In the genomic region with DNA sequence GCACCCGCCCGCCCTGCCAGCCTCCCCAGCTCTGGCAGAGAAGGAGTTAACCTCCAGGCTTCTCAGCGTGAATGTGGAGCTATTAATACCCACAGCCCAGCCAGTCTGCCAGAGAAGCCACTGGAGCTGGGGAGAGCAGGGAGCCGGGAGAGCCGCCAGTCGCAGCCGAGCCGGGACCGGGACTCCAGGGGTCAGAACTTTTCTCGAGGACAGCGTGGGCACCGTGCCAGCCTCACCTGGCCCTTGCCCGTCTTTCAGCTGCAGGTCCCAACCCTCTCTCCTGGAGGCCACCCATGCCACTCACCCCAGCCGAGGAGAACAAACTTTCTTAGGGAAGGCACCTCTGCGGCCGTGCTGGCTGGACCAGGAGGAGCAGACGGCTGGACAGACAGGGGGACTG, we compare ENCODE assay signal across 11 cellular contexts. TPM values are rescaled to one million over a fixed set of nuclear protein-coding genes. Genes with fewer than 3 reads are reported as not detected.
DNase-seq lines count a peak whose midpoint lies in the region; ATAC-seq, FAIRE-seq and TF ChIP-seq lines count a peak whose summit lies in the region.
"Had no signal": no experiment of that assay in that cellular context is flagged by ENCODE, and none has a peak within 500 bp of the region (broad histone marks: within the 10 kb centered on the region; RNA-seq: fewer than 3 reads in every experiment).

No MANE protein-coding gene starts in this region.

- no peak for ATAC-seq in thoracic aorta (ENCODE audit: insufficient number of reproducible peaks, low FRiP score, low read depth)
- ATAC-seq in GM21723 (IDR thresholded peaks at IDR 0.05; ENCODE audit: unreplicated experiment): no peak

- peaks cover 0 to 14% of the 10 kb centered on the region in 2 donors for H3K4me1 ChIP-seq in thoracic aorta (ENCODE audit: control insufficient read depth in 1 of 2, low read depth in 2 of 2)
- H3K4me1 ChIP-seq: BE2C had no signal

- peak overlapping the region; percentile 60 for H3K4me3 ChIP-seq in thoracic aorta
- H3K4me3 ChIP-seq: MG63 had no signal

- peak; percentile 6 to 22 for DNase-seq in SHP77 (lab: John Stamatoyannopoulos, UW)
- DNase-seq in SHP77 treated with DMSO at 0.1 percent for 48 hours (lab: John Stamatoyannopoulos, UW): no peak
- DNase-seq in cerebellum (ENCODE audit: low spot score): peak; percentile 90
- peak; percentile 76 for DNase-seq in left kidney (ENCODE audit: low read depth, low spot score)
- no peak for DNase-seq in thoracic aorta (ENCODE audit: low spot score)
- DNase-seq in D721Med (ENCODE audit: insufficient read length, low spot score): no peak
- no peak for DNase-seq in activated CD4-positive, alpha-beta T cell treated with anti-CD3 and anti-CD28 coated beads for 1 hour
- DNase-seq: BE2C, MG63 had no signal

- H3K27ac ChIP-seq in thoracic aorta: no peak overlapping the region

- no peaks in the 10 kb centered on the region for H3K9me3 ChIP-seq in thoracic aorta
- H3K9me3 ChIP-seq: BE2C, MG63 had no signal

- FAIRE-seq in D721Med (lab: Jason Lieb, UNC): no peak
- FAIRE-seq: GM12891 had no signal

- no peaks in the 10 kb centered on the region for H3K27me3 ChIP-seq in thoracic aorta (replicated peaks; ENCODE audit: insufficient read depth)

- TF ChIP-seq CTCF in thoracic aorta (IDR thresholded peaks at IDR 0.05): no peak
- TF ChIP-seq CTCF in D721Med (IDR thresholded peaks at IDR 0.05; ENCODE audit: insufficient read depth, missing control alignments): no peak

- no peaks in the 10 kb centered on the region for H3K36me3 ChIP-seq in thoracic aorta
- H3K36me3 ChIP-seq: BE2C, MG63 had no signal

RNA-seq across cellular contexts. Expression of gene SBK1, which starts 33.8 kb away (rescaled TPM):
- 28.1 TPM for total RNA-seq in cerebellum
- total RNA-seq in thoracic aorta: under 1 TPM; 0.81 to 0.92 TPM

RNA-seq across cellular contexts. Expression of gene XPO6, which starts 46.8 kb away (rescaled TPM):
- total RNA-seq in cerebellum (87.2 TPM), thoracic aorta (10 to 100 TPM; 89.5 to 94.4 TPM)

Comparison
In these comparisons a context has a peak if more than half of its experiments do, and no peak if none do; other contexts are left out.
1. DNase-seq: peak in SHP77 (2 of 2), cerebellum (single experiment) and left kidney (single experiment); none in SHP77 treated with DMSO at 0.1 percent for 48 hours (single experiment), thoracic aorta (single experiment), D721Med (single experiment) and activated CD4-positive, alpha-beta T cell treated with anti-CD3 and anti-CD28 coated beads for 1 hour (single experiment).
2. RNA of gene SBK1, which starts 33.8 kb away (total RNA-seq): 28.1 TPM in cerebellum (single experiment); 0.81 to 0.92 TPM in thoracic aorta; every median in the first group is over 10 times any median in the second.